ENCODE assay signal across 28 cellular contexts in the genomic region with DNA sequence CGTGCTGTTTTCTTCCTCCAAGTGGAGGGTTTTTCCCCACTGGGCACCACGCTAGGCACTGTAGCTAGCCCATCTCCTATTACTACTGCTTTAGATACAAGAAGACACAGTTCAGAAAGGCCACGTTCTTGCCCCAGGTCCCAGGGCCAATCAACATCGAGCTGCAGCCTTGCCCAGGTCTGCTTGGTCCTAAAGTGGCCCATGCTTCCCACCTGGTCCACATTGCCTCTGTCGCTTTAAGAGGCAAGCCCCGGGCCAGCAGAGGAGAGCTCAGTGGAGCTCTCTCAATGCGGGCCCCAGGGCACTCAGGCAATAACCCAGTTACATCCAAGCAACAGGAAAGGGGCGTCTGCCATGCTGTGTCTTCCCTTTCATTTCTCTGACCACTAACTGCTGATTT.
DNase-seq lines count a peak whose midpoint lies in the region; ATAC-seq, FAIRE-seq and TF ChIP-seq lines count a peak whose summit lies in the region.
"Had no signal": no experiment of that assay in that cellular context is flagged by ENCODE, and none has a peak within 500 bp of the region (broad histone marks: within the 10 kb centered on the region; RNA-seq: fewer than 3 reads in every experiment).

No MANE protein-coding gene starts in this region.

- H3K9me3 ChIP-seq in kidney (ENCODE audit: control insufficient read depth in 1 of 2, low read length in 2 of 2) (no peaks in the 10 kb centered on the region), stomach (no peaks in the 10 kb centered on the region)
- H3K9me3 ChIP-seq: Caco-2, ovary, right lobe of liver, thyroid gland had no signal

- no peaks in the 10 kb centered on the region for H3K27me3 ChIP-seq in stomach
- H3K27me3 ChIP-seq: ovary, right lobe of liver, thyroid gland had no signal

- peaks cover 19% of the 10 kb centered on the region for H3K4me1 Mint-ChIP-seq in chondrocyte (ENCODE audit: low read depth)
- H3K4me1 Mint-ChIP-seq: activated CD4-positive, alpha-beta T cell treated with anti-CD3 and anti-CD28 coated beads for 36 hours; activated naive CD4-positive, alpha-beta T cell treated with anti-CD3 and anti-CD28 coated beads, Interleukin-2, amount 50 U/mL, for 24 hours had no signal

- no peaks in the 10 kb centered on the region for H3K9me3 Mint-ChIP-seq in chondrocyte (ENCODE audit: low read depth)
- H3K9me3 Mint-ChIP-seq: activated naive CD4-positive, alpha-beta T cell treated with anti-CD3 and anti-CD28 coated beads, Interleukin-2, amount 50 U/mL, for 24 hours; activated T-helper 2 cell treated with anti-CD3 and anti-CD28 coated beads, Interferon-gamma antibody, Interleukin-2, Interleukin-4, amounts not matched to agents 10 μg/mL and 5 μg/mL and 100 μg/mL, durations not matched to agents 14 hours and 24 hours and 36 hours; nephron progenitor cell had no signal

- peak; percentile 48 for DNase-seq in G401 (ENCODE audit: low spot score)
- DNase-seq in chondrocyte (ENCODE audit: low spot score), result peak; percentile 78
- peak; percentile 25 for DNase-seq in kidney
- DNase-seq in stomach, result no peak
- DNase-seq in stimulated activated CD4-positive, alpha-beta T cell treated with anti-CD3 and anti-CD28 coated beads, Interleukin-2, amount 100 ng/mL, for 48 hours, result no peak
- DNase-seq in GM10266 (ENCODE audit: extremely low spot score), result no peak
- DNase-seq: activated CD4-positive, alpha-beta T cell treated with anti-CD3 and anti-CD28 coated beads for 36 hours; activated CD8-positive, alpha-beta T cell treated with anti-CD3 and anti-CD28 coated beads, Interleukin-2, amount 10 ng/mL, durations not matched to agents 7 days and 5 days; anterior cingulate cortex; Caco-2; central memory CD4-positive, alpha-beta T cell; DMS79 treated with DMSO at 0.1 percent for 48 hours; islet precursor cell; NCI-H1048; NCI-H1694; nephron progenitor cell; OCI-M1; right lobe of liver; stimulated activated naive CD4-positive, alpha-beta T cell had no signal

- peaks cover 3% of the 10 kb centered on the region for H3K36me3 Mint-ChIP-seq in chondrocyte (ENCODE audit: low read depth)
- H3K36me3 Mint-ChIP-seq: activated naive CD4-positive, alpha-beta T cell treated with anti-CD3 and anti-CD28 coated beads, Interleukin-2, amount 50 U/mL, for 24 hours had no signal

- no peak overlapping the region for H3K4me3 Mint-ChIP-seq in chondrocyte (ENCODE audit: unreplicated experiment)
- H3K4me3 Mint-ChIP-seq: activated CD4-positive, alpha-beta T cell treated with anti-CD3 and anti-CD28 coated beads for 36 hours; activated CD8-positive, alpha-beta T cell treated with anti-CD3 and anti-CD28 coated beads, Interleukin-2, amount 10 ng/mL, durations not matched to agents 7 days and 5 days; activated naive CD4-positive, alpha-beta T cell treated with anti-CD3 and anti-CD28 coated beads, Interleukin-2, amount 50 U/mL, for 24 hours; nephron progenitor cell had no signal

- in situ Hi-C loops in G401 (cut with HindIII; ENCODE audit: low sequenced_read_pairs), result no loop called here

- no peak for FAIRE-seq in kidney (lab: Jason Lieb, UNC)
- FAIRE-seq: GM18507 had no signal

- TF ChIP-seq CTCF in chondrocyte (IDR thresholded peaks at IDR 0.05) (no peak), kidney (IDR thresholded peaks at IDR 0.05; ENCODE audit: borderline replicate concordance, extremely low read depth, insufficient read depth) (no peak), stomach (IDR thresholded peaks at IDR 0.05) (no peak), GM10266 (IDR thresholded peaks at IDR 0.05; ENCODE audit: control insufficient read depth, insufficient read depth, low read depth, missing control alignments) (no peak)

- no peak overlapping the region for H3K9ac ChIP-seq in kidney (ENCODE audit: low read length in 2 of 2)

- intact Hi-C loops in kidney (cut with DNase I), result no loop called here
- intact Hi-C loops in stomach (cut with DNase I; ENCODE audit: low total_unique reads), result no loop called here

- TF ChIP-seq EP300 in stomach (IDR thresholded peaks at IDR 0.05), result no peak

- H3K36me3 ChIP-seq in kidney (ENCODE audit: control insufficient read depth in 1 of 2, insufficient read depth in 2 of 2, low read length in 2 of 2) (no peaks in the 10 kb centered on the region), stomach (peaks cover 0 to 18% (median 9%) of the 10 kb centered on the region in 4 donors)
- H3K36me3 ChIP-seq: ovary, thyroid gland had no signal

- WGBS in stomach, 5 donors, result 79 to 89% (median 88%) methylated on average over 8 of the region's 8 CpGs

- H3K27ac Mint-ChIP-seq in chondrocyte (ENCODE audit: unreplicated experiment), result no peak overlapping the region
- H3K27ac Mint-ChIP-seq: activated CD4-positive, alpha-beta T cell treated with anti-CD3 and anti-CD28 coated beads for 36 hours; activated CD8-positive, alpha-beta T cell treated with anti-CD3 and anti-CD28 coated beads, Interleukin-2, amount 10 ng/mL, durations not matched to agents 7 days and 5 days; activated naive CD4-positive, alpha-beta T cell treated with anti-CD3 and anti-CD28 coated beads, Interleukin-2, amount 50 U/mL, for 24 hours; activated T-helper 2 cell treated with anti-CD3 and anti-CD28 coated beads, Interferon-gamma antibody, Interleukin-2, Interleukin-4, amounts not matched to agents 10 μg/mL and 5 μg/mL and 100 μg/mL, durations not matched to agents 14 hours and 24 hours and 36 hours; nephron progenitor cell had no signal

- no peak for TF ChIP-seq POLR2A in stomach (IDR thresholded peaks at IDR 0.05)

- no peak overlapping the region for H3K4me3 ChIP-seq in kidney (ENCODE audit: low read length in 2 of 2)
- no peak overlapping the region for H3K4me3 ChIP-seq in stomach
- H3K4me3 ChIP-seq: lung, ovary, right lobe of liver, thyroid gland had no signal

- H3K27ac ChIP-seq in kidney (ENCODE audit: low read depth in 2 of 2, low read length in 2 of 2) (no peak overlapping the region), stomach (peak overlapping the region in 4 of 5 donors; percentile 54 to 74 (median 62))
- H3K27ac ChIP-seq: HL-60, ovary, right lobe of liver had no signal

- no peaks in the 10 kb centered on the region for H3K27me3 Mint-ChIP-seq in chondrocyte (ENCODE audit: low read depth)
- H3K27me3 Mint-ChIP-seq: activated CD4-positive, alpha-beta T cell treated with anti-CD3 and anti-CD28 coated beads for 36 hours; activated naive CD4-positive, alpha-beta T cell treated with anti-CD3 and anti-CD28 coated beads, Interleukin-2, amount 50 U/mL, for 24 hours had no signal

- ATAC-seq in GM21526 (IDR thresholded peaks at IDR 0.05; ENCODE audit: low FRiP score, unreplicated experiment), result no peak
- ATAC-seq in HG02623 (IDR thresholded peaks at IDR 0.05; ENCODE audit: unreplicated experiment), result no peak
- ATAC-seq: activated CD4-positive, alpha-beta T cell treated with anti-CD3 and anti-CD28 coated beads for 36 hours; activated CD8-positive, alpha-beta T cell treated with anti-CD3 and anti-CD28 coated beads, Interleukin-2, amount 10 ng/mL, durations not matched to agents 7 days and 5 days; right lobe of liver had no signal

- H3K4me1 ChIP-seq in kidney (ENCODE audit: control insufficient read depth in 1 of 2, insufficient read depth in 1 of 2, low read depth in 1 of 2, low read length in 2 of 2) (peaks cover 17 to 19% of the 10 kb centered on the region in 2 donors), stomach (peaks cover 10 to 41% (median 23%) of the 10 kb centered on the region in 4 donors)
- H3K4me1 ChIP-seq: right lobe of liver had no signal

Comparison
In these comparisons a context has a peak if more than half of its experiments do, and no peak if none do; other contexts are left out.
1. DNase-seq: peak in G401 (single experiment), chondrocyte (single experiment) and kidney (single experiment); none in stomach (single experiment), stimulated activated CD4-positive, alpha-beta T cell treated with anti-CD3 and anti-CD28 coated beads, Interleukin-2, amount 100 ng/mL, for 48 hours (0 of 2) and GM10266 (single experiment).
2. H3K27ac ChIP-seq: peak in stomach (4 of 5); none in kidney (0 of 2).